In the genomic region with DNA sequence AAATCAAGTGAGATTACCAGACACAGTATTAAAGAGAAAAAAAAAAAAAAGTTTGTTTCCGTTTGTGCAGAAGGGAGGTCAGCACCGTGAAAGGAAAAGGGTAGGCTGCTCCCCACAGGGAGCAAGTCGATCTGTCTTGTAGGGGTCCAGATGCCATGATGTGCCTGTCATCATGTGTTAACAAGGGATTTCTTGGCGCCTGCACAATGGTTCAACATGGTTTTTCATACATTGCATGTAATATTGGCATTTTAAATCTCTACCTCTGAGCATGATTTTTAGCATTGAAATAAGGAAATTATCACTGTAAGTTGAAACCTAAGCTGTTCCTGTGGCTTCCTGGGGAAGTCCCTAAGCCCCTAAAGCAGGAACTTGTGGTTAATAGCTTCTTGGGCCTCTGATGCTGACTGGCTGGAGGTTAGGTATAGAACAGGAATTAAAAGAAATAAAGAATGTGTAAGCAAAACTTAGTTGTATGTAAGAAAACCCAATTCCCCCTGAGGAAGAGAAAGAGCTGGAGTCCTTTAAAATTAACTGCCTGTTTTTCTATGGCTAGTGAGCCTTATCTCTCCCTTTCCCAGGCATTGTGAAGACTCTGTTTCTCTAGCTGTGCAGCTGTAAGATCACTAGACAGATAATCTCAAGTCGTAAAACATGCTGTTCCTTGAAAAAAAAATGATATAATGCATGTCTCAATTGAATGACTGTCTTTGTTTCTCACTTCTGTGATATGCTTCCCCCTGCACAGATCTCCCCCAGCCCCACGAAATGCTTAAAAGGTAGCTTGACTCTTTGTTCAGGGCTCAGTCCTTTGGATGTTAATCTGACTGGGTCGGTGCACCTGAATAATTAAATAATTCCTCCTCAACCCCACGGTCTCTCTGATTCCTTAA, we compare ENCODE assay signal across 7 cellular contexts. TPM values are rescaled to one million over a fixed set of nuclear protein-coding genes. Genes with fewer than 3 reads are reported as not detected.
DNase-seq lines count a peak whose midpoint lies in the region; ATAC-seq and TF ChIP-seq lines count a peak whose summit lies in the region.

No MANE protein-coding gene starts in this region.

- no peak overlapping the region for H3K4me2 ChIP-seq in GM23248 (ENCODE audit: unreplicated experiment)

- POLR2A ChIA-PET in activated B cell treated with CpG ODN at 0.5 μM for 24 hours (lab: Charles Lee): interaction anchor here (0.6 to 3.3 kb wide), 15 partner anchors 9 to 1607 kb away, joined by 3 to 90 read pairs (median 6); a partner anchor contains a TSS

- in situ Hi-C loops in GM23248 (cut with MboI): no loop called here

- no peaks in the 10 kb centered on the region for H4K20me1 ChIP-seq in GM23248 (ENCODE audit: insufficient read depth)

- H3K4me3 Mint-ChIP-seq in activated B cell treated with CpG ODN at 0.5 μM for 24 hours: peak overlapping the region; percentile 77

- H3K36me3 Mint-ChIP-seq in activated B cell treated with CpG ODN at 0.5 μM for 24 hours (ENCODE audit: low read depth): peaks cover 3% of the 10 kb centered on the region

- peaks cover 76% of the 10 kb centered on the region for H3K4me1 Mint-ChIP-seq in activated B cell treated with CpG ODN at 0.5 μM for 24 hours

- WGBS in GM23248 (ENCODE audit: low coverage in 1 of 2, low lambda C conversion rate in 2 of 2, missing lambda C conversion rate in 2 of 2), 2 experiments: 11 to 14% methylated on average over 8 of the region's 8 CpGs

- H3K27ac ChIP-seq in GM23248: no peak overlapping the region

- no peak overlapping the region for H3K4me3 ChIP-seq in GM23248

- CTCF ChIA-PET in activated B cell treated with CpG ODN at 0.5 μM for 24 hours (lab: Charles Lee): interaction anchor here (1.2 to 1.7 kb wide), 2 partner anchors 12 to 29 kb away, joined by 6 to 43 read pairs; a partner anchor contains a TSS

- H2AFZ ChIP-seq in GM23248: no peak overlapping the region

- DNase-seq in GM19240 (ENCODE audit: insufficient read length, low spot score): peak; percentile 38
- DNase-seq in activated B cell treated with CpG ODN at 0.5 μM for 24 hours: peak; percentile 29
- peak; percentile 51 for DNase-seq in stimulated activated CD4-positive, alpha-beta T cell treated with anti-CD3 and anti-CD28 coated beads, Interleukin-2, amount 100 ng/mL, for 4 hours (ENCODE audit: low read depth)
- no peak for DNase-seq in GM23248
- no peak for DNase-seq in NCI-H187 treated with DMSO at 0.1 percent for 48 hours (lab: John Stamatoyannopoulos, UW)

- H3K36me3 ChIP-seq in GM23248 (ENCODE audit: low read depth): no peaks in the 10 kb centered on the region

- no peaks in the 10 kb centered on the region for H3K4me1 ChIP-seq in GM23248 (ENCODE audit: insufficient read depth)

- H3K9me2 ChIP-seq in GM23248 (ENCODE audit: insufficient read depth): no peaks in the 10 kb centered on the region

- peaks cover 4% of the 10 kb centered on the region for H3K9me3 Mint-ChIP-seq in activated B cell treated with CpG ODN at 0.5 μM for 24 hours

- peaks cover 5% of the 10 kb centered on the region for H3K27me3 ChIP-seq in GM23248 (replicated peaks; ENCODE audit: insufficient read depth)

- H3F3A ChIP-seq in GM23248 (ENCODE audit: insufficient read depth): peaks cover 5% of the 10 kb centered on the region; the same call in 1 of the 2 replicates

- no peak for TF ChIP-seq CTCF in activated B cell treated with CpG ODN at 0.5 μM for 24 hours (IDR thresholded peaks at IDR 0.05)

- H3K9ac ChIP-seq in GM23248: no peak overlapping the region

- no peaks in the 10 kb centered on the region for H3K9me3 ChIP-seq in GM23248 (ENCODE audit: low read depth)

- H3K27ac Mint-ChIP-seq in activated B cell treated with CpG ODN at 0.5 μM for 24 hours: peak overlapping the region; percentile 88

- H3K27me3 Mint-ChIP-seq in activated B cell treated with CpG ODN at 0.5 μM for 24 hours: no peaks in the 10 kb centered on the region

- no peaks in the 10 kb centered on the region for H3K79me2 ChIP-seq in GM23248 (ENCODE audit: insufficient read depth)

- ATAC-seq in HG03354 (IDR thresholded peaks at IDR 0.05; ENCODE audit: poor library complexity, severe bottlenecking, unreplicated experiment): peak; percentile 58
- peak; percentile 82 for ATAC-seq in activated B cell treated with CpG ODN at 0.5 μM for 24 hours (ENCODE audit: low read depth)
- ATAC-seq in esophagus mucosa: peak; percentile 49

- intact Hi-C loops in activated B cell treated with CpG ODN at 0.5 μM for 24 hours (cut with micrococcal nuclease): loop anchor here (1.0 to 5.0 kb wide), 2 partner anchors 28 to 110 kb away; a partner anchor contains a TSS

RNA-seq across cellular contexts. Expression of a gene that starts 7.4 kb away (rescaled TPM):
- total RNA-seq in activated B cell treated with CpG ODN at 0.5 μM for 24 hours: 5.8 and 6.1 TPM in 2 replicates
- total RNA-seq in esophagus mucosa: 25.7 TPM
- not detected in 2 replicates for total RNA-seq in GM23248 (2014; rRNA removed; shearing (Covaris generic))
- polyA plus RNA-seq in GM23248 (2016; fragmentation: Nextera tagmentation; extraction: Ambion mirVana): not detected in 2 replicates

RNA-seq across cellular contexts. Expression of a gene that starts 29.1 kb away (rescaled TPM):
- total RNA-seq in activated B cell treated with CpG ODN at 0.5 μM for 24 hours: 109 and 115 TPM in 2 replicates
- 56.7 TPM for total RNA-seq in esophagus mucosa
- total RNA-seq in GM23248 (2014; rRNA removed; shearing (Covaris generic)): 94.8 and 137 TPM in 2 replicates
- 112 and 113 TPM in 2 replicates for polyA plus RNA-seq in GM23248 (2016; fragmentation: Nextera tagmentation; extraction: Ambion mirVana)

RNA-seq across cellular contexts. Expression of a gene that starts 55.0 kb away (rescaled TPM):
- total RNA-seq in activated B cell treated with CpG ODN at 0.5 μM for 24 hours (5.8 and 11.6 TPM in 2 replicates), esophagus mucosa (1.3 TPM)
- 1.4 and 6.1 TPM in 2 replicates for total RNA-seq in GM23248 (2014; rRNA removed; shearing (Covaris generic))
- 1.2 and 2.1 TPM in 2 replicates for polyA plus RNA-seq in GM23248 (2016; fragmentation: Nextera tagmentation; extraction: Ambion mirVana)

Comparison
In these comparisons a context has a peak if more than half of its experiments do, and no peak if none do; other contexts are left out.
1. DNase-seq: peak in GM19240 (single experiment), activated B cell treated with CpG ODN at 0.5 μM for 24 hours (single experiment) and stimulated activated CD4-positive, alpha-beta T cell treated with anti-CD3 and anti-CD28 coated beads, Interleukin-2, amount 100 ng/mL, for 4 hours (single experiment); none in GM23248 (single experiment) and NCI-H187 treated with DMSO at 0.1 percent for 48 hours (single experiment).
2. Peak in every context shown above with its lines, with median percentiles within 50 percentile points of each other: ATAC-seq.